ENCODE assay signal across 10 cellular contexts in the genomic region with DNA sequence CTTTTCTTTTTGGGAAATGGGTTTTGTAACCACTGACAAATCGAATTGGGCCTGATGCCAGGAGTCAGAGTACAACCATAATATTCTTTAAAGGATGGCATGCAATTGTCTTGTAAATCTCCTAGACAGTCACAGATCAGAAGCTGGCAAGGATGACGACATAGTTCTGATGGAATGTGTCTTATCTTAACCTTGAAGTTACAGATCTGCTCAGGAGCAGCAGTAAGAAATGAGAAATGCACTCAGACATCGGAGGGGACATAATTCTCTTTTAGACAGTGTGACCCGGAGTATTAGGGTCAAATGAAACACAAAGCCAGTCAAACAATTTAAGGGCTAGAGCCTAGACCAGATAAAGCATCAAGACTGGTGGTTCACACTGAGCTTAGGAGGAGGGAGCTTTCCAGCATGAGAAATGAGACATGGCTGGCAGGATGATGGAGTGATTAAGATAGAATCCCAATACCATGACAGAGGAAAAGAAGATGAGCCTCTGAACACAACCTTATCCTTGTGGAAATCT. TPM values are rescaled to one million over a fixed set of nuclear protein-coding genes. Genes with fewer than 3 reads are reported as not detected.
A peak's percentile ranks its signal among the peaks of the same experiment; 100 is the strongest.
DNase-seq lines count a peak whose midpoint lies in the region; ATAC-seq and TF ChIP-seq lines count a peak whose summit lies in the region.
"Had no signal": no experiment of that assay in that cellular context is flagged by ENCODE, and none has a peak within 500 bp of the region (broad histone marks: within the 10 kb centered on the region; RNA-seq: fewer than 3 reads in every experiment).

No MANE protein-coding gene starts in this region.

- H3K9ac ChIP-seq in OCI-LY3 (ENCODE audit: low read length) = no peak overlapping the region
- no peak overlapping the region for H3K9ac ChIP-seq in neuronal stem cell (ENCODE audit: low read depth, low read length, poor library complexity)

- H4K20me1 ChIP-seq in OCI-LY3 (ENCODE audit: insufficient read depth, low read length) = peaks cover 7% of the 10 kb centered on the region

- H3K23ac ChIP-seq in neuronal stem cell (ENCODE audit: low read depth, low read length, poor library complexity) = no peak overlapping the region

- no peak overlapping the region for H3K18ac ChIP-seq in neuronal stem cell (ENCODE audit: low read length)

- H3K27me3 ChIP-seq in OCI-LY3 (ENCODE audit: low read depth, low read length) (no peaks in the 10 kb centered on the region), neuronal stem cell (ENCODE audit: control insufficient read depth in 3 of 3, insufficient read depth in 3 of 3, low read depth in 1 of 3, low read length in 3 of 3) (no peaks in the 10 kb centered on the region)
- H3K27me3 ChIP-seq: esophagus squamous epithelium had no signal

- H3K9me3 ChIP-seq in OCI-LY3 (ENCODE audit: insufficient read depth, low read length) = no peaks in the 10 kb centered on the region
- H3K9me3 ChIP-seq in neuronal stem cell (replicated peaks in 1 of 2; ENCODE audit: control insufficient read depth in 2 of 2, insufficient read depth in 1 of 2, low read depth in 1 of 2, low read length in 2 of 2) = no peaks in the 10 kb centered on the region
- H3K9me3 ChIP-seq: esophagus squamous epithelium had no signal

- H3K4me2 ChIP-seq in OCI-LY3 (ENCODE audit: low read length) (peak overlapping the region; percentile 25; the same call in 1 of the 2 replicates), neuronal stem cell (ENCODE audit: insufficient read depth, low read length, poor library complexity, severe bottlenecking) (no peak overlapping the region)

- H3K4me3 ChIP-seq in OCI-LY3 (ENCODE audit: low read length) (no peak overlapping the region), epithelial cell of esophagus (ENCODE audit: low read length) (no peak overlapping the region), neuronal stem cell (ENCODE audit: low read length in 2 of 2) (no peak overlapping the region)
- H3K4me3 ChIP-seq: esophagus squamous epithelium, skin epidermis had no signal

- no peak overlapping the region for H2BK120ac ChIP-seq in neuronal stem cell (ENCODE audit: low read depth, low read length)

- H3K27ac ChIP-seq in OCI-LY3 (ENCODE audit: low read length) = no peak overlapping the region
- peak overlapping the region; percentile 33 for H3K27ac ChIP-seq in neuronal stem cell (replicated peaks; ENCODE audit: low read length)
- H3K27ac ChIP-seq: esophagus squamous epithelium had no signal

- TF ChIP-seq CTCF in OCI-LY3 (IDR thresholded peaks at IDR 0.05; ENCODE audit: low read depth, low read length) (no peak), epithelial cell of esophagus (IDR thresholded peaks at IDR 0.05; ENCODE audit: insufficient read depth, low read depth, low read length, missing control alignments) (no peak)

- H3K4ac ChIP-seq in neuronal stem cell (ENCODE audit: low read length) = no peak overlapping the region

- no peak overlapping the region for H4K91ac ChIP-seq in neuronal stem cell (ENCODE audit: low read depth, low read length, poor library complexity)

- H2BK5ac ChIP-seq in neuronal stem cell (ENCODE audit: low read length) = no peak overlapping the region

- DNase-seq in H4 (ENCODE audit: low spot score) (peak; percentile 12), epithelial cell of esophagus (ENCODE audit: low read depth) (peak; percentile 56), neuronal stem cell (ENCODE audit: low spot score) (no peak), NCI-H146 treated with DMSO at 0.1 percent for 48 hours (lab: John Stamatoyannopoulos, UW; ENCODE audit: unreplicated experiment) (no peak), CD1c-positive myeloid dendritic cell (ENCODE audit: extremely low spot score) (no peak), NCI-H774 (lab: John Stamatoyannopoulos, UW) (no peak)
- DNase-seq: esophagus squamous epithelium had no signal

- H3K36me3 ChIP-seq in OCI-LY3 (replicated peaks; ENCODE audit: low read depth, low read length) (peaks cover 17% of the 10 kb centered on the region), neuronal stem cell (replicated peaks in 1 of 2; ENCODE audit: control insufficient read depth in 2 of 2, insufficient read depth in 2 of 2, low read length in 2 of 2) (peaks cover 2 to 44% of the 10 kb centered on the region in 2 donors)

- WGBS in neuronal stem cell (ENCODE audit: extremely low coverage in 2 of 2, insufficient read length in 2 of 2, insufficient replicate concordance in 1 of 2), 2 donors = no CpG with 5 or more reads among the region's 4 CpGs

- no peak for ATAC-seq in GM18498 (IDR thresholded peaks at IDR 0.05; ENCODE audit: unreplicated experiment)

- H3K79me1 ChIP-seq in neuronal stem cell (ENCODE audit: low read depth, low read length) = no peaks in the 10 kb centered on the region

- no peak overlapping the region for H2AK5ac ChIP-seq in neuronal stem cell (ENCODE audit: low read depth, low read length)

- H3K14ac ChIP-seq in neuronal stem cell (ENCODE audit: low read length) = no peak overlapping the region

- no peak overlapping the region for H2AFZ ChIP-seq in OCI-LY3 (ENCODE audit: low read depth, low read length)
- H2AFZ ChIP-seq in neuronal stem cell (ENCODE audit: low read length) = no peak overlapping the region

- H2BK12ac ChIP-seq in neuronal stem cell (ENCODE audit: low read length) = no peak overlapping the region

- no peak overlapping the region for H2BK15ac ChIP-seq in neuronal stem cell (ENCODE audit: low read length)

- H4K8ac ChIP-seq in neuronal stem cell (ENCODE audit: low read depth, low read length) = no peak overlapping the region

- peaks cover 67% of the 10 kb centered on the region for H3K79me2 ChIP-seq in OCI-LY3 (ENCODE audit: low read length)

- H3K4me1 ChIP-seq in OCI-LY3 (ENCODE audit: low read length) = peaks cover 44% of the 10 kb centered on the region
- peaks cover 21 to 40% of the 10 kb centered on the region in 2 donors for H3K4me1 ChIP-seq in neuronal stem cell (ENCODE audit: control insufficient read depth in 2 of 2, insufficient read depth in 1 of 2, low read depth in 1 of 2, low read length in 2 of 2)

RNA-seq across cellular contexts. Expression of gene CBX5, which starts 17.5 kb away (rescaled TPM):
- 32.1 and 45.4 TPM in 2 replicates for total RNA-seq in H4 (2014; rRNA removed; shearing (Covaris generic))
- polyA plus RNA-seq in neuronal stem cell (2013, experiment 1 of 2) = 162 TPM
- polyA plus RNA-seq in neuronal stem cell (2013, experiment 2 of 2) = 170 TPM

RNA-seq across cellular contexts. Expression of gene HNRNPA1, which starts 18.1 kb away (rescaled TPM):
- total RNA-seq in H4 (2014; rRNA removed; shearing (Covaris generic)) = 443 and 634 TPM in 2 replicates
- 3,971 TPM for polyA plus RNA-seq in neuronal stem cell (2013, experiment 1 of 2)
- polyA plus RNA-seq in neuronal stem cell (2013, experiment 2 of 2) = 3,933 TPM

RNA-seq across cellular contexts. Expression of gene NFE2, which starts 38.4 kb away (rescaled TPM):
- 0.89 and 1.2 TPM in 2 replicates for total RNA-seq in H4 (2014; rRNA removed; shearing (Covaris generic))
- polyA plus RNA-seq in neuronal stem cell (2013, experiment 1 of 2) = 2.4 TPM
- 2.5 TPM for polyA plus RNA-seq in neuronal stem cell (2013, experiment 2 of 2)

Comparison
In these comparisons a context has a peak if more than half of its experiments do, and no peak if none do; other contexts are left out.
1. DNase-seq: peak in H4 (single experiment) and epithelial cell of esophagus (single experiment); none in neuronal stem cell (single experiment), NCI-H146 treated with DMSO at 0.1 percent for 48 hours (single experiment), CD1c-positive myeloid dendritic cell (single experiment) and NCI-H774 (single experiment).